Comparison of ENCODE assay signal across 7 cellular contexts in the genomic region with DNA sequence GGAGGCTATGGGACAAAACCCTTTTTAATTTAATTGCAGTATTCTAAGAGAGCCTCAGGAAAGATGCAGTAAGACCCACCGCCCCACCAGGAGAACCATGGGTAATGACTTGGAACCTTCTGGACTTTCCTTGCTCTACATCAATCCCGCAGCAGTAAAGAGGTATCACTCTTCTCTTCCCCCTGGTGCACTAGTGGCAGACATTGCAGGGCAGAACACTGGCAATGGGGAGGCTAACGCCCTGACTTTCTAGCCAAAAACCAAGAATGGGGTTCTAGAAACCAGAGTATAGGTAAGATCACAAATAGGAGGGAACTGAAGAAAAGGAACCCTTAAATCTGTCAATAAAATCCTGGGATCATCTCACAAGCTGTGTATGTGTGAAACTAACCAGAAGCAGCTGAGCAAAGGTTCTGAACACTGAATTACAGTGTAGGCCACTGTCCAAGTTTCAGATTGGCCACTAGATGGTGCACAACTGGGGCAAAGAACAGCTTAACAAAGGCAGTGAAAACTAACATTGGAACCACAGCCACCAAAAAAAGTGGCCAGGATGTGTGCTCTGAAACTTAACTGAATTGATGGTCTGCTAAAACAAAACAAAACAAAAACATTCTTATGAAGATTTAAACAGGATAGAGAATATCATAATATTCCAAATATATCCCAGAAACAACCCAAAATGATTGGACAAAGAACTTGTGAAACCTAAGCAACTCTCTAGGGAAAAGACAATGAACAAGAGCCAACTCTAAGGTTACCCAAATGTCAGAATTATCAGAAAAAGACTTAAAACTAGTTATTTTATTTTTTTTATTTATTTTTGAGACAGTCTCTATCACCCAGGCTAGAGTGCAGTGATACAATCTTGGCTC. TPM values are rescaled to one million over a fixed set of nuclear protein-coding genes. Genes with fewer than 3 reads are reported as not detected.
A peak's percentile ranks its signal among the peaks of the same experiment; 100 is the strongest.
DNase-seq lines count a peak whose midpoint lies in the region; ATAC-seq and TF ChIP-seq lines count a peak whose summit lies in the region.

No MANE protein-coding gene starts in this region.

- peak; percentile 96 for ATAC-seq in GM23338

- H3K4me1 Mint-ChIP-seq in GM23338, result peaks cover 17% of the 10 kb centered on the region

- H3K27ac Mint-ChIP-seq in GM23338, result no peak overlapping the region

- no peaks in the 10 kb centered on the region for H4K20me1 ChIP-seq in GM23338 (replicated peaks; ENCODE audit: insufficient read depth)

- H3K9me3 Mint-ChIP-seq in GM23338, result peaks cover 31% of the 10 kb centered on the region

- H3K4me1 ChIP-seq in GM23338 (ENCODE audit: insufficient read depth), result peaks cover 5% of the 10 kb centered on the region; the same call in 1 of the 2 replicates

- H2AFZ ChIP-seq in GM23338, result no peak overlapping the region

- no peaks in the 10 kb centered on the region for H3K79me2 ChIP-seq in GM23338 (replicated peaks; ENCODE audit: insufficient read depth)

- no peaks in the 10 kb centered on the region; the same call in 1 of the 2 replicates for H3K36me3 ChIP-seq in GM23338 (ENCODE audit: insufficient read depth)

- H3K9me2 ChIP-seq in GM23338 (ENCODE audit: insufficient read depth), result no peaks in the 10 kb centered on the region

- TF ChIP-seq CTCF in GM23338 (conservative IDR thresholded peaks at IDR 0.05; ENCODE audit: low read depth in 2 of 2), result peak; percentile 91 to 93

- DNase-seq in ELR (ENCODE audit: low read depth), result peak; percentile 75
- DNase-seq in GM23338 (ENCODE audit: low spot score), result peak; percentile 79
- peak; percentile 45 for DNase-seq in NCI-H2227 (lab: John Stamatoyannopoulos, UW; ENCODE audit: unreplicated experiment)
- DNase-seq in activated CD4-positive, alpha-beta T cell treated with anti-CD3 and anti-CD28 coated beads, Interleukin-2, amount 50 U/mL, for 1 hour, result peak; percentile 12
- peak; percentile 29 for DNase-seq in globus pallidus (ENCODE audit: low spot score)
- peak; percentile 24 for DNase-seq in smooth muscle cell of the brain vasculature (ENCODE audit: low read depth, low spot score)
- DNase-seq in T1000 (lab: John Stamatoyannopoulos, UW), result no peak

- no peaks in the 10 kb centered on the region for H3K27me3 ChIP-seq in GM23338 (ENCODE audit: insufficient read depth)

- no peak overlapping the region for H3K4me2 ChIP-seq in GM23338

- H3F3A ChIP-seq in GM23338 (replicated peaks; ENCODE audit: low read depth), result no peaks in the 10 kb centered on the region

- no peak overlapping the region for H3K4me3 Mint-ChIP-seq in GM23338

- H3K27me3 Mint-ChIP-seq in GM23338 (ENCODE audit: insufficient read depth, low read depth, poor library complexity), result no peaks in the 10 kb centered on the region

- H3K4me3 ChIP-seq in GM23338, result no peak overlapping the region

- peak overlapping the region; percentile 13; the same call in 1 of the 2 replicates for H3K27ac ChIP-seq in GM23338 (ENCODE audit: low read depth)

- peaks cover 53% of the 10 kb centered on the region for H3K36me3 Mint-ChIP-seq in GM23338 (ENCODE audit: low read depth)

TF ChIP-seq in GM23338, 12 proteins besides CTCF, POLR2A, EP300 and RAD21 (continues in another document):
- no peak for TF ChIP-seq POLR2AphosphoS5 (IDR thresholded peaks at IDR 0.05; ENCODE audit: low read depth)
- TF ChIP-seq JUNB (IDR thresholded peaks at IDR 0.05; ENCODE audit: unreplicated experiment), result no peak
- no peak for TF ChIP-seq REST (IDR thresholded peaks at IDR 0.05; ENCODE audit: unreplicated experiment)
- TF ChIP-seq CREB1 (CRISPR knock-in tag; IDR thresholded peaks at IDR 0.05; ENCODE audit: low read depth), result no peak
- no peak for TF ChIP-seq ZNF331 (CRISPR knock-in tag; IDR thresholded peaks at IDR 0.05; ENCODE audit: low read depth)
- TF ChIP-seq EZH2 (IDR thresholded peaks at IDR 0.05; ENCODE audit: low read depth, unreplicated experiment), result no peak
- no peak for TF ChIP-seq ETS1 (IDR thresholded peaks at IDR 0.05)
- no peak for TF ChIP-seq NANOG (IDR thresholded peaks at IDR 0.05; ENCODE audit: borderline replicate concordance)
- no peak for TF ChIP-seq STAT1 (IDR thresholded peaks at IDR 0.05; ENCODE audit: unreplicated experiment)

RNA-seq across cellular contexts. Expression of gene FAM151B, which starts 6.6 kb away (rescaled TPM):
- total RNA-seq in GM23338 (2014; rRNA removed; shearing (Covaris generic)), result 3.1 TPM in 1 of 2 replicates, not detected in the other
- polyA plus RNA-seq in GM23338 (2016; fragmentation: Nextera tagmentation; extraction: Ambion mirVana), result 0.55 and 0.78 TPM in 2 replicates
